In the genomic region with DNA sequence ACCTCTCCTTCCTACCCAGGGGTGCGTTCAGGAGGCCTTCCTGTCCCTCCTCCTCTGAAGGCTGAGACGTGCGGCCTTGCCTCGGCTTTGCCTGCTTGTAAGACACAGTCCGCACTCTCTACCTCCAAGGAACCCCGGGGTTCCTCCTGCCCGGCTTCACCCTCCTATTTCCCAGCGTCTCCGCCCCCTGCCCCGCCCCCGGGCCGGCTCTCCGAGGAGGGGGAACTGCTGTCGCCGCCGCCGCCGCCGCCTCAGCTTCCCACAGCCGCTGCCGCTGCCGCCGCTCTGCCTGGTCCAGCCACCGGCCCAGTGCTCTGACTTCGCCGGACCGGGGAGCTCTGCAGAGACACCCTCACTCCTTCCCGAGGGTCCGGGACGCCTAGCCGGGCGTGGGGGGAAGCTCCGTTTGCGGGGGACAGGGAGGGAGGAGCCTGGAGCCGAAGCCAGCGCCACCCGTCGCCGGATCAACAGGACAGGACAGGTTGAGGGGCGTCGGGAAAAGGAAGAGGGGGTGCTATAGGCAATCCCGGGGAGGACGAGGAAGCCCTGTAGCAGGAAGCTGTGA, we compare ENCODE assay signal across 8 cellular contexts. TPM values are rescaled to one million over a fixed set of nuclear protein-coding genes. Genes with fewer than 3 reads are reported as not detected.
DNase-seq lines count a peak whose midpoint lies in the region; ATAC-seq, FAIRE-seq and TF ChIP-seq lines count a peak whose summit lies in the region.

No MANE protein-coding gene starts in this region.

- no peak for TF ChIP-seq EP300 in HepG2 (IDR thresholded peaks at IDR 0.05; ENCODE audit: low read depth in 2 of 2, low read length in 2 of 2)
- TF ChIP-seq EP300 in HepG2 (CRISPR knock-in tag; IDR thresholded peaks at IDR 0.05; ENCODE audit: borderline replicate concordance), result no peak

- H3K27me3 ChIP-seq in HepG2 (ENCODE audit: control insufficient read depth in 1 of 2, insufficient read depth in 2 of 2, low read length in 2 of 2), result peaks cover 4 to 19% of the 10 kb centered on the region in 2 experiments; a peak in 4 of 5 replicates

- POLR2A ChIA-PET in activated B cell treated with CpG ODN at 0.5 μM for 24 hours (lab: Charles Lee), result interaction anchor here (0.7 to 3.9 kb wide), 9 partner anchors 9 to 249 kb away, joined by 3 to 45 read pairs (median 6); partner anchors contain the start of genes MPDU1, NEURL4, POLR2A and SLC35G6
- POLR2A ChIA-PET in HepG2 (lab: Yijun Ruan, JAX), result no interaction called here

- no peak overlapping the region for H3K4me3 ChIP-seq in HepG2 (replicated peaks in 1 of 3; ENCODE audit: insufficient read depth in 1 of 3, low read depth in 2 of 3, low read length in 3 of 3)

- in situ Hi-C loops in HepG2 (cut with HindIII; ENCODE audit: extremely low pct_ligation_motif_present, low pct_unique_long_range_greater_than_20kb), result loop anchor here (5.0 kb wide), 2 partner anchors 39 to 81 kb away; partner anchors contain the start of genes TMEM95 and ZBTB4

- no peak for TF ChIP-seq POLR2A in HepG2 (IDR thresholded peaks at IDR 0.05; ENCODE audit: insufficient read depth in 1 of 2, low read depth in 2 of 2, low read length in 2 of 2)

- H3K27me3 Mint-ChIP-seq in activated B cell treated with CpG ODN at 0.5 μM for 24 hours, result peaks cover 32% of the 10 kb centered on the region
- no peaks in the 10 kb centered on the region for H3K27me3 Mint-ChIP-seq in chondrocyte (ENCODE audit: low read depth)

- WGBS in HepG2 (ENCODE audit: low lambda C conversion rate), result 86% methylated on average over 43 of the region's 43 CpGs

- no peak overlapping the region for H3K9ac ChIP-seq in HepG2 (ENCODE audit: insufficient read depth, low read depth, low read length)

- ATAC-seq in activated B cell treated with CpG ODN at 0.5 μM for 24 hours (ENCODE audit: low read depth) (no peak), HepG2 (no peak), HG03280 (IDR thresholded peaks at IDR 0.05; ENCODE audit: unreplicated experiment) (no peak), GM19397 (IDR thresholded peaks at IDR 0.05; ENCODE audit: unreplicated experiment) (no peak)

- no peak for FAIRE-seq in HepG2 (lab: Jason Lieb, UNC)

- CTCF ChIA-PET in activated B cell treated with CpG ODN at 0.5 μM for 24 hours (lab: Charles Lee) (interaction anchor here (1.2 to 2.7 kb wide), 3 partner anchors 42 to 56 kb away, joined by 3 to 10 read pairs (median 7); partner anchors contain the start of gene ZBTB4), HepG2 (lab: Yijun Ruan, JAX; ENCODE audit: low intra/inter-chr PET ratio, low total read pairs) (interaction anchor here (2.1 kb wide), 1 partner anchor 82 kb away, joined by 11 read pairs; no protein-coding TSS in a partner anchor)

- H3K9me3 Mint-ChIP-seq in activated B cell treated with CpG ODN at 0.5 μM for 24 hours (no peaks in the 10 kb centered on the region), chondrocyte (ENCODE audit: low read depth) (no peaks in the 10 kb centered on the region)

- H3K4me3 Mint-ChIP-seq in activated B cell treated with CpG ODN at 0.5 μM for 24 hours, result peak overlapping the region; percentile 58
- peak overlapping the region; percentile 87 for H3K4me3 Mint-ChIP-seq in chondrocyte (ENCODE audit: unreplicated experiment)

- H3K36me3 Mint-ChIP-seq in activated B cell treated with CpG ODN at 0.5 μM for 24 hours (ENCODE audit: low read depth) (peaks cover 4% of the 10 kb centered on the region), chondrocyte (ENCODE audit: low read depth) (no peaks in the 10 kb centered on the region)

- peaks cover 52% of the 10 kb centered on the region for H3K4me1 Mint-ChIP-seq in activated B cell treated with CpG ODN at 0.5 μM for 24 hours
- peaks cover 53% of the 10 kb centered on the region for H3K4me1 Mint-ChIP-seq in chondrocyte (ENCODE audit: low read depth)

- H4K20me1 ChIP-seq in HepG2 (ENCODE audit: insufficient read depth, low read length), result no peaks in the 10 kb centered on the region

- H3K36me3 ChIP-seq in HepG2 (replicated peaks in 1 of 2; ENCODE audit: control insufficient read depth in 1 of 2, insufficient read depth in 2 of 2, low read length in 2 of 2), result no peaks in the 10 kb centered on the region

- no peak overlapping the region for H3K4me2 ChIP-seq in HepG2 (ENCODE audit: low read depth, low read length)

- no peaks in the 10 kb centered on the region for H3K9me3 ChIP-seq in HepG2 (ENCODE audit: low read length)

- TF ChIP-seq CTCF in GM10266 (IDR thresholded peaks at IDR 0.05; ENCODE audit: control insufficient read depth, insufficient read depth, low read depth, missing control alignments), result no peak
- no peak for TF ChIP-seq CTCF in activated B cell treated with CpG ODN at 0.5 μM for 24 hours (IDR thresholded peaks at IDR 0.05)
- no peak for TF ChIP-seq CTCF in chondrocyte (IDR thresholded peaks at IDR 0.05)
- no peak for TF ChIP-seq CTCF in HepG2 (CRISPR knock-in tag; IDR thresholded peaks at IDR 0.05)

- no TSS peak for BruUV-seq in HepG2 (replicated peaks; lab: Mats Ljungman, UMichigan)

- no peak for TF ChIP-seq RAD21 in HepG2 (CRISPR knock-in tag; IDR thresholded peaks at IDR 0.05)

- H2AFZ ChIP-seq in HepG2 (ENCODE audit: low read length), result no peak overlapping the region

- no peak overlapping the region for H3K27ac ChIP-seq in HepG2 (ENCODE audit: extremely low read length, insufficient read depth, low read length)

- H3K27ac Mint-ChIP-seq in activated B cell treated with CpG ODN at 0.5 μM for 24 hours (no peak overlapping the region), chondrocyte (ENCODE audit: unreplicated experiment) (peak overlapping the region; percentile 54)

- intact Hi-C loops in activated B cell treated with CpG ODN at 0.5 μM for 24 hours (cut with micrococcal nuclease) (loop anchor here (5.0 kb wide), 2 partner anchors 226 to 391 kb away; no protein-coding TSS in a partner anchor), HepG2 (cut with micrococcal nuclease; ENCODE audit: unreplicated experiment) (no loop called here)

- H3K4me1 ChIP-seq in HepG2 (ENCODE audit: insufficient read depth, low read length), result peaks cover 49% of the 10 kb centered on the region

- no peaks in the 10 kb centered on the region for H3K79me2 ChIP-seq in HepG2 (ENCODE audit: insufficient read depth, low read length)

- DNase-seq in GM10266 (ENCODE audit: extremely low spot score) (peak; percentile 76), activated B cell treated with CpG ODN at 0.5 μM for 24 hours (peak; percentile 64), chondrocyte (ENCODE audit: low spot score) (no peak), HepG2 (ENCODE audit: low spot score) (no peak), NCI-H1105 (lab: John Stamatoyannopoulos, UW) (no peak)
- peak; percentile 73 for DNase-seq in stimulated activated CD4-positive, alpha-beta T cell treated with anti-CD3 and anti-CD28 coated beads, Interleukin-4, amount 100 ng/mL, for 1 hour

RNA-seq across cellular contexts. Expression of gene FGF11, which starts 1.2 kb away (rescaled TPM):
- total RNA-seq in activated B cell treated with CpG ODN at 0.5 μM for 24 hours (1.3 and 2.8 TPM in 2 replicates), chondrocyte (5.0 to 6.0 TPM (median 5.1 TPM) in 3 replicates), HepG2 (2016; rRNA removed; fragmentation: Illumina TruSeq; extraction: Trizol) (0.20 and 0.55 TPM in 2 replicates)
- total RNA-seq in HepG2 (2016; cell fraction: cytosol; rRNA removed; fragmentation: Illumina TruSeq; extraction: Trizol; ENCODE audit: low read depth), result 0.35 and 0.40 TPM in 2 replicates
- 0.22 and 0.37 TPM in 2 replicates for total RNA-seq in HepG2 (2016; cell fraction: insoluble cytoplasmic fraction; rRNA removed; fragmentation: Illumina TruSeq; extraction: Trizol)
- total RNA-seq in HepG2 (2016; cell fraction: membrane; rRNA removed; fragmentation: Illumina TruSeq; extraction: Trizol), result 0.52 and 0.77 TPM in 2 replicates
- 0.13 and 0.53 TPM in 2 replicates for total RNA-seq in HepG2 (2016; cell fraction: nucleus; rRNA removed; fragmentation: Illumina TruSeq; extraction: Trizol)
- 7.0 and 7.6 TPM in 2 replicates for polyA plus RNA-seq in HepG2 (2011; rRNA removed)
- polyA plus RNA-seq in HepG2 (2011; cell fraction: cytosol; rRNA removed), result 4.4 and 5.5 TPM in 2 replicates
- polyA plus RNA-seq in HepG2 (2011; cell fraction: nucleus; rRNA removed), result 11.9 and 12.6 TPM in 2 replicates
- 4.0 and 6.3 TPM in 2 replicates for polyA plus RNA-seq in HepG2 (2012)
- 0.61 and 0.87 TPM in 2 replicates for polyA plus RNA-seq in HepG2 (2016; cell fraction: cytosol; fragmentation: Illumina TruSeq; extraction: Trizol; ENCODE audit: low read depth)
- polyA plus RNA-seq in HepG2 (2016; cell fraction: insoluble cytoplasmic fraction; fragmentation: Illumina TruSeq; extraction: Trizol; ENCODE audit: low read depth), result 0.62 and 1.0 TPM in 2 replicates
- 1.2 TPM in 2 replicates for polyA plus RNA-seq in HepG2 (2016; cell fraction: membrane; fragmentation: Illumina TruSeq; extraction: Trizol; ENCODE audit: low read depth)
- polyA plus RNA-seq in HepG2 (2016; cell fraction: nucleus; fragmentation: Illumina TruSeq; extraction: Trizol; ENCODE audit: insufficient read depth, low read depth), result 1.1 and 1.6 TPM in 2 replicates
- polyA minus RNA-seq in HepG2 (2011; rRNA and poly(A)+ RNA removed; ENCODE audit: low replicate concordance), result 3.3 and 7.7 TPM in 2 replicates
- polyA minus RNA-seq in HepG2 (2011; cell fraction: cytosol; rRNA and poly(A)+ RNA removed), result 2.0 and 2.3 TPM in 2 replicates
- polyA minus RNA-seq in HepG2 (2011; cell fraction: nucleus; rRNA and poly(A)+ RNA removed), result 1.1 and 1.2 TPM in 2 replicates

RNA-seq across cellular contexts. Expression of gene TMEM102, which starts 2.9 kb away (rescaled TPM):
- total RNA-seq in activated B cell treated with CpG ODN at 0.5 μM for 24 hours (13.4 and 14.8 TPM in 2 replicates), chondrocyte (6.9 to 9.1 TPM (median 7.7 TPM) in 3 replicates), HepG2 (2016; rRNA removed; fragmentation: Illumina TruSeq; extraction: Trizol) (2.0 and 3.1 TPM in 2 replicates)
- total RNA-seq in HepG2 (2016; cell fraction: cytosol; rRNA removed; fragmentation: Illumina TruSeq; extraction: Trizol; ENCODE audit: low read depth), result 0.10 and 0.18 TPM in 2 replicates
- 1.7 and 3.1 TPM in 2 replicates for total RNA-seq in HepG2 (2016; cell fraction: insoluble cytoplasmic fraction; rRNA removed; fragmentation: Illumina TruSeq; extraction: Trizol)
- total RNA-seq in HepG2 (2016; cell fraction: membrane; rRNA removed; fragmentation: Illumina TruSeq; extraction: Trizol), result 0.15 and 0.62 TPM in 2 replicates
- 1.6 and 2.4 TPM in 2 replicates for total RNA-seq in HepG2 (2016; cell fraction: nucleus; rRNA removed; fragmentation: Illumina TruSeq; extraction: Trizol)
- polyA plus RNA-seq in HepG2 (2011; rRNA removed), result 1.6 and 2.8 TPM in 2 replicates
- 1.5 and 2.3 TPM in 2 replicates for polyA plus RNA-seq in HepG2 (2011; cell fraction: cytosol; rRNA removed)
- polyA plus RNA-seq in HepG2 (2011; cell fraction: nucleus; rRNA removed), result 4.4 and 4.5 TPM in 2 replicates
- 2.1 and 3.0 TPM in 2 replicates for polyA plus RNA-seq in HepG2 (2012)
- 0.12 and 0.27 TPM in 2 replicates for polyA plus RNA-seq in HepG2 (2016; cell fraction: cytosol; fragmentation: Illumina TruSeq; extraction: Trizol; ENCODE audit: low read depth)
- polyA plus RNA-seq in HepG2 (2016; cell fraction: insoluble cytoplasmic fraction; fragmentation: Illumina TruSeq; extraction: Trizol; ENCODE audit: low read depth), result 1.5 and 1.8 TPM in 2 replicates
- polyA plus RNA-seq in HepG2 (2016; cell fraction: membrane; fragmentation: Illumina TruSeq; extraction: Trizol; ENCODE audit: low read depth), result 0.18 and 0.31 TPM in 2 replicates
- 3.5 and 3.8 TPM in 2 replicates for polyA plus RNA-seq in HepG2 (2016; cell fraction: nucleus; fragmentation: Illumina TruSeq; extraction: Trizol; ENCODE audit: insufficient read depth, low read depth)
- polyA minus RNA-seq in HepG2 (2011; rRNA and poly(A)+ RNA removed; ENCODE audit: low replicate concordance), result 4.3 and 4.8 TPM in 2 replicates
- 2.1 and 2.3 TPM in 2 replicates for polyA minus RNA-seq in HepG2 (2011; cell fraction: cytosol; rRNA and poly(A)+ RNA removed)
- 1.9 and 2.4 TPM in 2 replicates for polyA minus RNA-seq in HepG2 (2011; cell fraction: nucleus; rRNA and poly(A)+ RNA removed)

RNA-seq across cellular contexts. Expression of gene CHRNB1, which starts 6.7 kb away (rescaled TPM):
- total RNA-seq in activated B cell treated with CpG ODN at 0.5 μM for 24 hours, result 5.9 and 6.0 TPM in 2 replicates
- 12.2 to 14.0 TPM (median 12.6 TPM) in 3 replicates for total RNA-seq in chondrocyte
- 3.6 and 5.4 TPM in 2 replicates for total RNA-seq in HepG2 (2016; rRNA removed; fragmentation: Illumina TruSeq; extraction: Trizol)
- 2.0 and 3.3 TPM in 2 replicates for total RNA-seq in HepG2 (2016; cell fraction: cytosol; rRNA removed; fragmentation: Illumina TruSeq; extraction: Trizol; ENCODE audit: low read depth)
- total RNA-seq in HepG2 (2016; cell fraction: insoluble cytoplasmic fraction; rRNA removed; fragmentation: Illumina TruSeq; extraction: Trizol), result 3.8 and 6.3 TPM in 2 replicates
- 5.4 and 5.7 TPM in 2 replicates for total RNA-seq in HepG2 (2016; cell fraction: membrane; rRNA removed; fragmentation: Illumina TruSeq; extraction: Trizol)
- total RNA-seq in HepG2 (2016; cell fraction: nucleus; rRNA removed; fragmentation: Illumina TruSeq; extraction: Trizol), result 4.3 and 6.2 TPM in 2 replicates
- 33.7 and 39.6 TPM in 2 replicates for polyA plus RNA-seq in HepG2 (2011; rRNA removed)
- polyA plus RNA-seq in HepG2 (2011; cell fraction: cytosol; rRNA removed), result 31.4 and 33.2 TPM in 2 replicates
- 39.4 and 43.0 TPM in 2 replicates for polyA plus RNA-seq in HepG2 (2011; cell fraction: nucleus; rRNA removed)
- polyA plus RNA-seq in HepG2 (2012), result 19.3 and 22.8 TPM in 2 replicates
- 4.4 and 6.0 TPM in 2 replicates for polyA plus RNA-seq in HepG2 (2016; cell fraction: cytosol; fragmentation: Illumina TruSeq; extraction: Trizol; ENCODE audit: low read depth)
- polyA plus RNA-seq in HepG2 (2016; cell fraction: insoluble cytoplasmic fraction; fragmentation: Illumina TruSeq; extraction: Trizol; ENCODE audit: low read depth), result 10.0 and 13.6 TPM in 2 replicates
- 9.9 and 11.0 TPM in 2 replicates for polyA plus RNA-seq in HepG2 (2016; cell fraction: membrane; fragmentation: Illumina TruSeq; extraction: Trizol; ENCODE audit: low read depth)
- polyA plus RNA-seq in HepG2 (2016; cell fraction: nucleus; fragmentation: Illumina TruSeq; extraction: Trizol; ENCODE audit: insufficient read depth, low read depth), result 23.1 and 25.7 TPM in 2 replicates
- 2.6 and 35.4 TPM in 2 replicates for polyA minus RNA-seq in HepG2 (2011; rRNA and poly(A)+ RNA removed; ENCODE audit: low replicate concordance)
- 6.4 and 7.2 TPM in 2 replicates for polyA minus RNA-seq in HepG2 (2011; cell fraction: cytosol; rRNA and poly(A)+ RNA removed)
- 9.0 and 9.9 TPM in 2 replicates for polyA minus RNA-seq in HepG2 (2011; cell fraction: nucleus; rRNA and poly(A)+ RNA removed)

RNA-seq across cellular contexts. Expression of gene SPEM3, which starts 9.5 kb away (rescaled TPM):
- total RNA-seq in activated B cell treated with CpG ODN at 0.5 μM for 24 hours, result not detected in 2 replicates
- not detected in 3 replicates for total RNA-seq in chondrocyte
- total RNA-seq in HepG2 (2016; rRNA removed; fragmentation: Illumina TruSeq; extraction: Trizol), result not detected in 2 replicates
- not detected in 2 replicates for total RNA-seq in HepG2 (2016; cell fraction: cytosol; rRNA removed; fragmentation: Illumina TruSeq; extraction: Trizol; ENCODE audit: low read depth)
- not detected in 2 replicates for total RNA-seq in HepG2 (2016; cell fraction: insoluble cytoplasmic fraction; rRNA removed; fragmentation: Illumina TruSeq; extraction: Trizol)
- not detected in 2 replicates for total RNA-seq in HepG2 (2016; cell fraction: membrane; rRNA removed; fragmentation: Illumina TruSeq; extraction: Trizol)
- total RNA-seq in HepG2 (2016; cell fraction: nucleus; rRNA removed; fragmentation: Illumina TruSeq; extraction: Trizol), result not detected in 2 replicates
- polyA plus RNA-seq in HepG2 (2011; rRNA removed), result not detected in 2 replicates
- not detected in 2 replicates for polyA plus RNA-seq in HepG2 (2011; cell fraction: cytosol; rRNA removed)
- polyA plus RNA-seq in HepG2 (2011; cell fraction: nucleus; rRNA removed), result not detected in 2 replicates
- polyA plus RNA-seq in HepG2 (2012), result not detected in 2 replicates
- not detected in 2 replicates for polyA plus RNA-seq in HepG2 (2016; cell fraction: cytosol; fragmentation: Illumina TruSeq; extraction: Trizol; ENCODE audit: low read depth)
- polyA plus RNA-seq in HepG2 (2016; cell fraction: insoluble cytoplasmic fraction; fragmentation: Illumina TruSeq; extraction: Trizol; ENCODE audit: low read depth), result not detected in 2 replicates
- not detected in 2 replicates for polyA plus RNA-seq in HepG2 (2016; cell fraction: membrane; fragmentation: Illumina TruSeq; extraction: Trizol; ENCODE audit: low read depth)
- not detected in 2 replicates for polyA plus RNA-seq in HepG2 (2016; cell fraction: nucleus; fragmentation: Illumina TruSeq; extraction: Trizol; ENCODE audit: insufficient read depth, low read depth)
- not detected in 2 replicates for polyA minus RNA-seq in HepG2 (2011; rRNA and poly(A)+ RNA removed; ENCODE audit: low replicate concordance)
- polyA minus RNA-seq in HepG2 (2011; cell fraction: cytosol; rRNA and poly(A)+ RNA removed), result not detected in 2 replicates
- not detected in 2 replicates for polyA minus RNA-seq in HepG2 (2011; cell fraction: nucleus; rRNA and poly(A)+ RNA removed)

RNA-seq across cellular contexts. Expression of gene SPEM2, which starts 12.7 kb away (rescaled TPM):
- total RNA-seq in activated B cell treated with CpG ODN at 0.5 μM for 24 hours, result not detected in 2 replicates
- total RNA-seq in chondrocyte, result not detected in 3 replicates
- total RNA-seq in HepG2 (2016; rRNA removed; fragmentation: Illumina TruSeq; extraction: Trizol), result not detected in 2 replicates
- not detected in 2 replicates for total RNA-seq in HepG2 (2016; cell fraction: cytosol; rRNA removed; fragmentation: Illumina TruSeq; extraction: Trizol; ENCODE audit: low read depth)
- not detected in 2 replicates for total RNA-seq in HepG2 (2016; cell fraction: insoluble cytoplasmic fraction; rRNA removed; fragmentation: Illumina TruSeq; extraction: Trizol)
- total RNA-seq in HepG2 (2016; cell fraction: membrane; rRNA removed; fragmentation: Illumina TruSeq; extraction: Trizol), result not detected in 2 replicates
- not detected in 2 replicates for total RNA-seq in HepG2 (2016; cell fraction: nucleus; rRNA removed; fragmentation: Illumina TruSeq; extraction: Trizol)
- not detected in 2 replicates for polyA plus RNA-seq in HepG2 (2011; rRNA removed)
- polyA plus RNA-seq in HepG2 (2011; cell fraction: cytosol; rRNA removed), result not detected in 2 replicates
- polyA plus RNA-seq in HepG2 (2011; cell fraction: nucleus; rRNA removed), result not detected in 2 replicates
- polyA plus RNA-seq in HepG2 (2012), result not detected in 2 replicates
- polyA plus RNA-seq in HepG2 (2016; cell fraction: cytosol; fragmentation: Illumina TruSeq; extraction: Trizol; ENCODE audit: low read depth), result not detected in 2 replicates
- not detected in 2 replicates for polyA plus RNA-seq in HepG2 (2016; cell fraction: insoluble cytoplasmic fraction; fragmentation: Illumina TruSeq; extraction: Trizol; ENCODE audit: low read depth)
- not detected in 2 replicates for polyA plus RNA-seq in HepG2 (2016; cell fraction: membrane; fragmentation: Illumina TruSeq; extraction: Trizol; ENCODE audit: low read depth)
- not detected in 2 replicates for polyA plus RNA-seq in HepG2 (2016; cell fraction: nucleus; fragmentation: Illumina TruSeq; extraction: Trizol; ENCODE audit: insufficient read depth, low read depth)
- not detected in 2 replicates for polyA minus RNA-seq in HepG2 (2011; rRNA and poly(A)+ RNA removed; ENCODE audit: low replicate concordance)
- polyA minus RNA-seq in HepG2 (2011; cell fraction: cytosol; rRNA and poly(A)+ RNA removed), result not detected in 2 replicates
- polyA minus RNA-seq in HepG2 (2011; cell fraction: nucleus; rRNA and poly(A)+ RNA removed), result not detected in 2 replicates

Comparison
In these comparisons a context has a peak if more than half of its experiments do, and no peak if none do; other contexts are left out.
1. DNase-seq: peak in GM10266 (single experiment), activated B cell treated with CpG ODN at 0.5 μM for 24 hours (single experiment) and stimulated activated CD4-positive, alpha-beta T cell treated with anti-CD3 and anti-CD28 coated beads, Interleukin-4, amount 100 ng/mL, for 1 hour (single experiment); none in chondrocyte (single experiment), HepG2 (single experiment) and NCI-H1105 (single experiment).